ENCODE assay signal across 10 cellular contexts in the genomic region with DNA sequence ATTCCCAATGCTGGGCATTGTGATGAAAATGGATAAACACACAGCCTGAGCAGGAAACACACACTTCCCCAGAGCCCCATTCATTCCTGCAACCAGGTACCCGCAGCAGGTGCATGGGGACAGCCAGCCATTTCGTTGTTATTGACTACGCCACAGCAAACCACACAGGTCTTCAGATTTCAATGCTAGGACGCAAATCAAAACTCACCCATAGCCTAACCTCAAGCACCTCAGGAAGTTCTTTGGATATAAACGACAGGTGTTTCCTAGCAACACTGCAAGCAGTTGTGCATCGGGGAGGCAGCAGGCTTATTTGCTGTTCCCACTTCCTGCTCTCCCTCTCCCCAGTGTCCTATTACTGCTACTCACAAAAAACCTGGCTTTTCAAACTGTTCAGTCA.
DNase-seq lines count a peak whose midpoint lies in the region; ATAC-seq, FAIRE-seq and TF ChIP-seq lines count a peak whose summit lies in the region.
"Had no signal": no experiment of that assay in that cellular context is flagged by ENCODE, and none has a peak within 500 bp of the region (broad histone marks: within the 10 kb centered on the region; RNA-seq: fewer than 3 reads in every experiment).

No MANE protein-coding gene starts in this region.

- ATAC-seq in T-helper 17 cell, result peak; percentile 93
- ATAC-seq in HG03095 (IDR thresholded peaks at IDR 0.05; ENCODE audit: unreplicated experiment), result no peak

- H3K36me3 Mint-ChIP-seq in T-helper 17 cell (ENCODE audit: low read depth), result peaks cover 6% of the 10 kb centered on the region

- no peak for DNase-seq in GM12891 (ENCODE audit: insufficient read length, low spot score)
- peak; percentile 9 for DNase-seq in HT-29 (ENCODE audit: low spot score)
- DNase-seq in T-helper 17 cell, result peak in 2 of 3 donors; percentile 50 to 55
- DNase-seq in kidney tubule cell (ENCODE audit: low spot score), result peak; percentile 22
- DNase-seq in stomach, result no peak
- no peak for DNase-seq in pons (ENCODE audit: low spot score)
- DNase-seq in mesenteric fat pad (ENCODE audit: low spot score), result no peak
- DNase-seq: NCI-H2227 treated with DMSO at 0.1 percent for 48 hours had no signal

- no peak overlapping the region for H3K27ac ChIP-seq in stomach

- intact Hi-C loops in stomach (cut with DNase I; ENCODE audit: low total_unique reads), result loop anchor here (10.0 kb wide), 1 partner anchor 318 kb away; no protein-coding TSS in a partner anchor

- H3K27me3 ChIP-seq in stomach, result no peaks in the 10 kb centered on the region

- H3K27me3 Mint-ChIP-seq in T-helper 17 cell, result no peaks in the 10 kb centered on the region

- H3K36me3 ChIP-seq in stomach, result peaks cover 0 to 31% (median 16%) of the 10 kb centered on the region in 4 donors

- no peaks in the 10 kb centered on the region for H3K9me3 ChIP-seq in T-helper 17 cell (ENCODE audit: control insufficient read depth, low read length, poor library complexity, severe bottlenecking)
- no peaks in the 10 kb centered on the region for H3K9me3 ChIP-seq in stomach

- peak overlapping the region; percentile 76 for H3K4me3 Mint-ChIP-seq in T-helper 17 cell

- no peak overlapping the region for H3K4me3 ChIP-seq in stomach
- H3K4me3 ChIP-seq: lung had no signal

- WGBS in stomach, 5 donors, result 45 to 57% (median 56%) methylated on average over 6 of the region's 6 CpGs

- TF ChIP-seq POLR2A in GM12891 (IDR thresholded peaks at IDR 0.05; ENCODE audit: low read depth, low read length) (no peak), stomach (IDR thresholded peaks at IDR 0.05) (no peak)

- peak overlapping the region; percentile 92 for H3K27ac Mint-ChIP-seq in T-helper 17 cell

- TF ChIP-seq EP300 in stomach (IDR thresholded peaks at IDR 0.05), result no peak

- FAIRE-seq in GM12891 (lab: Jason Lieb, UNC), result peak; percentile 48

- TF ChIP-seq CTCF in stomach (IDR thresholded peaks at IDR 0.05), result no peak

- H3K4me1 Mint-ChIP-seq in T-helper 17 cell, result peaks cover 19% of the 10 kb centered on the region

- H3K4me1 ChIP-seq in stomach, result no peaks in the 10 kb centered on the region

TF ChIP-seq in GM12891, 5 proteins besides CTCF, POLR2A, EP300 and RAD21:
- no peak for TF ChIP-seq PAX5 (IDR thresholded peaks at IDR 0.05; ENCODE audit: insufficient read depth, low read length, severe bottlenecking)
- no peak for TF ChIP-seq TAF1 (IDR thresholded peaks at IDR 0.05; ENCODE audit: low read depth, low read length)
- no peak for TF ChIP-seq POU2F2 (IDR thresholded peaks at IDR 0.05; ENCODE audit: low read depth, low read length)
- no peak; the same call in none of the 2 replicates for TF ChIP-seq SPI1 (IDR thresholded peaks at IDR 0.05; ENCODE audit: low read depth, low read length)
- no peak for TF ChIP-seq POLR2AphosphoS5 (IDR thresholded peaks at IDR 0.05; ENCODE audit: low read depth, low read length)

Comparison
In these comparisons a context has a peak if more than half of its experiments do, and no peak if none do; other contexts are left out.
1. DNase-seq: peak in HT-29 (single experiment), T-helper 17 cell (2 of 3) and kidney tubule cell (single experiment); none in GM12891 (single experiment), stomach (single experiment), pons (single experiment) and mesenteric fat pad (single experiment).